8 cellular contexts compared by ENCODE assay signal in genomic region chr1:86502721-86503430, GRCh38. TPM values are rescaled to one million over a fixed set of nuclear protein-coding genes. Genes with fewer than 3 reads are reported as not detected.
A peak's percentile ranks its signal among the peaks of the same experiment; 100 is the strongest.
DNase-seq lines count a peak whose midpoint lies in the region; ATAC-seq and TF ChIP-seq lines count a peak whose summit lies in the region.

No MANE protein-coding gene starts in this region.

- no peaks in the 10 kb centered on the region for H4K20me1 ChIP-seq in KMS-11 (ENCODE audit: insufficient read depth)

- H3K4me2 ChIP-seq in KMS-11: peak overlapping the region; percentile 48; the same call in 1 of the 2 replicates

- no peak for TF ChIP-seq CTCF in KMS-11 (conservative IDR thresholded peaks at IDR 0.05; ENCODE audit: low read depth, low read length)
- no peak for TF ChIP-seq CTCF in transverse colon (IDR thresholded peaks at IDR 0.05)

- H3K27ac ChIP-seq in KMS-11: no peak overlapping the region
- peak overlapping the region; percentile 62 to 74 (median 69) for H3K27ac ChIP-seq in transverse colon

- peak overlapping the region; percentile 75; the same call in 1 of the 2 replicates for H2AFZ ChIP-seq in KMS-11 (ENCODE audit: low read depth)

- no peaks in the 10 kb centered on the region for H3K79me2 ChIP-seq in KMS-11 (ENCODE audit: insufficient read depth, low read depth)

- 39 to 58% methylated on average over 10 to 19 of the region's 19 CpGs for WGBS in transverse colon (ENCODE audit: low coverage in 1 of 2), 2 donors

- TF ChIP-seq POLR2A in transverse colon (IDR thresholded peaks at IDR 0.05): no peak

- H3K36me3 ChIP-seq in KMS-11 (ENCODE audit: insufficient read depth) (no peaks in the 10 kb centered on the region), transverse colon (no peaks in the 10 kb centered on the region)

- intact Hi-C loops in transverse colon (cut with DNase I; ENCODE audit: low total_unique reads): loop anchor here (10.0 kb wide), 1 partner anchor 128 kb away; no protein-coding TSS in a partner anchor

- peak; percentile 9 for DNase-seq in astrocyte of the hippocampus (ENCODE audit: low read depth, low spot score)
- DNase-seq in kidney glomerular epithelial cell (lab: John Stamatoyannopoulos, UW): peak; percentile 55
- DNase-seq in transverse colon: peak; percentile 65
- DNase-seq in activated gamma-delta T cell treated with Interleukin-2 at 50 U/mL for 16 hours: no peak
- no peak for DNase-seq in SKM-1 treated with dmso at 0.1 percent for 144 hours (lab: John Stamatoyannopoulos, UW; ENCODE audit: unreplicated experiment)

- H3K27me3 ChIP-seq in KMS-11 (ENCODE audit: insufficient read depth, low read depth) (no peaks in the 10 kb centered on the region), transverse colon (no peaks in the 10 kb centered on the region)

- H3K4me1 ChIP-seq in KMS-11 (ENCODE audit: low read depth, poor library complexity, severe bottlenecking) (peaks cover 5% of the 10 kb centered on the region), transverse colon (peaks cover 2 to 62% (median 27%) of the 10 kb centered on the region in 4 donors)

- no peaks in the 10 kb centered on the region for H3K9me3 ChIP-seq in transverse colon

- ATAC-seq in GM18873 (IDR thresholded peaks at IDR 0.05; ENCODE audit: low FRiP score, unreplicated experiment) (peak; percentile 22), HG03342 (IDR thresholded peaks at IDR 0.05; ENCODE audit: unreplicated experiment) (no peak)

- in situ Hi-C loops in transverse colon (cut with MboI; ENCODE audit: low pct_ligation_motif_present in 1 of 4, low pct_unique_long_range_greater_than_20kb in 1 of 4, low sequenced_read_pairs in 3 of 4): loop anchor here in 1 of 4 donors (10.0 kb wide), 1 partner anchor 118 kb away; no protein-coding TSS in a partner anchor

- H3K9ac ChIP-seq in KMS-11: no peak overlapping the region

- H3K4me3 ChIP-seq in KMS-11 (IDR thresholded peaks at IDR 0.05; ENCODE audit: insufficient read depth, low read depth, low read length) (no peak overlapping the region), transverse colon (peak overlapping the region in 2 of 4 donors; percentile 16 to 23)

- no peak for TF ChIP-seq EP300 in transverse colon (IDR thresholded peaks at IDR 0.05; ENCODE audit: low read depth)

RNA-seq across cellular contexts. Expression of gene CLCA1, which starts 34.1 kb away (rescaled TPM):
- 1,000 to 10,000 TPM in 1 of 4 donors, 100 to 1,000 TPM in 2, 10 to 100 TPM in 1; 16.1 to 1,013 (median 168) TPM for total RNA-seq in transverse colon

RNA-seq across cellular contexts. Expression of gene CLCA4, which starts 44.0 kb away (rescaled TPM):
- 1,000 to 10,000 TPM in 2 of 4 donors, 100 to 1,000 TPM in 1, under 1 TPM in 1; 0.40 to 1,312 (median 849) TPM for total RNA-seq in transverse colon

Comparison
In these comparisons a context has a peak if more than half of its experiments do, and no peak if none do; other contexts are left out.
1. DNase-seq: peak in astrocyte of the hippocampus (single experiment), kidney glomerular epithelial cell (single experiment) and transverse colon (single experiment); none in activated gamma-delta T cell treated with Interleukin-2 at 50 U/mL for 16 hours (single experiment) and SKM-1 treated with dmso at 0.1 percent for 144 hours (single experiment).